In genomic region chr4:87144346-87144745, GRCh38 we compare ENCODE assay signal across 27 cellular contexts.
A peak's percentile ranks its signal among the peaks of the same experiment; 100 is the strongest.
DNase-seq lines count a peak whose midpoint lies in the region; ATAC-seq, FAIRE-seq and TF ChIP-seq lines count a peak whose summit lies in the region.
"Had no signal": no experiment of that assay in that cellular context is flagged by ENCODE, and none has a peak within 500 bp of the region (broad histone marks: within the 10 kb centered on the region; RNA-seq: fewer than 3 reads in every experiment).

No MANE protein-coding gene starts in this region.

- peak; percentile 79 for DNase-seq in NCI-H2227 treated with DMSO at 0.1 percent for 48 hours (lab: John Stamatoyannopoulos, UW)
- DNase-seq in K562 (ENCODE audit: extremely low read depth in 1 of 4, low spot score in 3 of 4), result no peak
- no peak for DNase-seq in HFFc6
- DNase-seq in endodermal cell, result no peak
- DNase-seq in left lung, result no peak
- no peak for DNase-seq in NCI-H1694 treated with DMSO at 0.1 percent for 48 hours (lab: John Stamatoyannopoulos, UW)
- DNase-seq: activated CD4-positive, alpha-beta T cell treated with anti-CD3 and anti-CD28 coated beads, Interleukin-2, amount 50 U/mL, for 1 hour; activated CD8-positive, alpha-beta memory T cell treated with anti-CD3 and anti-CD28 coated beads, Interleukin-2, amount 50 U/mL, for 4 hours; effector CD4-positive, alpha-beta T cell; foreskin keratinocyte; hippocampal formation; NCI-H1436 treated with DMSO at 0.1 percent for 48 hours; NCI-H748 treated with DMSO at 0.1 percent for 48 hours; PC-9; psoas muscle; SHP77; stimulated activated naive B cell treated with anti-CD40 and anti-IgM and Interleukin-4, amounts not matched to agents 10 μg/mL and 1 μg/mL and 100 μg/mL, for 72 hours; uterus had no signal

- no TSS peak for BruUV-seq in K562 (replicated peaks; lab: Mats Ljungman, UMichigan)

- H3K27me3 ChIP-seq in BLaER1, result no peaks in the 10 kb centered on the region
- no peaks in the 10 kb centered on the region for H3K27me3 ChIP-seq in K562 (ENCODE audit: control insufficient read depth in 2 of 2, insufficient read depth in 2 of 2, low read length in 2 of 2)
- H3K27me3 ChIP-seq in endodermal cell (ENCODE audit: control insufficient read depth, insufficient read depth, low read length, poor library complexity, severe bottlenecking), result no peaks in the 10 kb centered on the region
- no peaks in the 10 kb centered on the region for H3K27me3 ChIP-seq in left lung
- H3K27me3 ChIP-seq: foreskin keratinocyte, uterus had no signal

- H3K4me2 ChIP-seq in BLaER1, result peak overlapping the region; percentile 8
- no peak overlapping the region for H3K4me2 ChIP-seq in K562 (ENCODE audit: insufficient read depth, low read length)
- H3K4me2 ChIP-seq: PC-9 had no signal

- TF ChIP-seq EP300 in K562 (IDR thresholded peaks at IDR 0.05; ENCODE audit: low read length), result no peak

- H3K36me3 Mint-ChIP-seq in HFFc6 (ENCODE audit: low read depth) (peaks cover 6% of the 10 kb centered on the region; the same call in 1 of the 2 replicates), endodermal cell (ENCODE audit: low read depth) (peaks cover 61% of the 10 kb centered on the region)

- TF ChIP-seq RAD21 in K562 (CRISPR knock-in tag; conservative IDR thresholded peaks at IDR 0.05 in 1 of 2, IDR thresholded peaks at IDR 0.05 in 1 of 2), result no peak

- no peak for TF ChIP-seq CTCF in K562 (IDR thresholded peaks at IDR 0.05 in 2 of 3, conservative IDR thresholded peaks at IDR 0.05 in 1 of 3; ENCODE audit: insufficient read depth in 2 of 3, low read depth in 1 of 3, low read length in 3 of 3)
- TF ChIP-seq CTCF in HFFc6 (IDR thresholded peaks at IDR 0.05), result no peak
- TF ChIP-seq CTCF in endodermal cell (conservative IDR thresholded peaks at IDR 0.05), result no peak
- no peak for TF ChIP-seq CTCF in left lung (IDR thresholded peaks at IDR 0.05)

- H3K9me3 ChIP-seq in BLaER1 (no peaks in the 10 kb centered on the region), K562 (replicated peaks; ENCODE audit: control insufficient read depth, insufficient read depth, low read depth, low read length) (no peaks in the 10 kb centered on the region), endodermal cell (ENCODE audit: control insufficient read depth, low read length) (no peaks in the 10 kb centered on the region), left lung (no peaks in the 10 kb centered on the region)
- H3K9me3 ChIP-seq: psoas muscle, uterus had no signal

- H3K9me3 Mint-ChIP-seq in HFFc6, result no peaks in the 10 kb centered on the region
- H3K9me3 Mint-ChIP-seq in endodermal cell, result no peaks in the 10 kb centered on the region
- H3K9me3 Mint-ChIP-seq: activated T-helper 17 cell treated with anti-CD3 and anti-CD28 coated beads, Interleukin-2, amount 50 U/mL, for 72 hours; brain; stimulated activated naive B cell treated with anti-CD40 and anti-IgM and Interleukin-4, amounts not matched to agents 10 μg/mL and 1 μg/mL and 100 μg/mL, for 72 hours had no signal

- H3K4me3 Mint-ChIP-seq in HFFc6, result no peak overlapping the region
- H3K4me3 Mint-ChIP-seq in endodermal cell, result no peak overlapping the region
- H3K4me3 Mint-ChIP-seq: activated T-helper 17 cell treated with anti-CD3 and anti-CD28 coated beads, Interleukin-2, amount 50 U/mL, for 72 hours; brain; stimulated activated naive B cell treated with anti-CD40 and anti-IgM and Interleukin-4, amounts not matched to agents 10 μg/mL and 1 μg/mL and 100 μg/mL, for 72 hours had no signal

- FAIRE-seq in K562 (lab: Jason Lieb, UNC), result no peak
- FAIRE-seq: islet of Langerhans, TTC549 had no signal

- in situ Hi-C loops in K562 (cut with MboI), result no loop called here

- H3K79me2 ChIP-seq in K562 (ENCODE audit: control insufficient read depth, insufficient read depth, low read length), result no peaks in the 10 kb centered on the region

- POLR2A ChIA-PET in K562 (lab: Yijun Ruan, JAX), result no interaction called here

- H2AFZ ChIP-seq in K562 (ENCODE audit: low read depth, low read length), result no peak overlapping the region
- H2AFZ ChIP-seq: PC-9 had no signal

- H3K9ac ChIP-seq in BLaER1 (no peak overlapping the region), K562 (ENCODE audit: insufficient read depth in 1 of 2, low read depth in 2 of 2, low read length in 2 of 2) (no peak overlapping the region), endodermal cell (ENCODE audit: extremely low read depth, low read length, poor library complexity, severe bottlenecking) (no peak overlapping the region)

- H3K36me3 ChIP-seq in BLaER1 (peaks cover 54% of the 10 kb centered on the region), K562 (ENCODE audit: control insufficient read depth, insufficient read depth, low read length) (peaks cover 37% of the 10 kb centered on the region), endodermal cell (ENCODE audit: control insufficient read depth, insufficient read depth, low read length) (peaks cover 56% of the 10 kb centered on the region), left lung (peaks cover 0 to 33% of the 10 kb centered on the region in 2 donors)
- H3K36me3 ChIP-seq: uterus had no signal

- H3K4me1 Mint-ChIP-seq in HFFc6 (ENCODE audit: low read depth) (no peaks in the 10 kb centered on the region), endodermal cell (no peaks in the 10 kb centered on the region)
- H3K4me1 Mint-ChIP-seq: brain had no signal

- CTCF ChIA-PET in K562 (lab: Yijun Ruan, JAX; ENCODE audit: low intra/inter-chr PET ratio), result no interaction called here

- ATAC-seq in HG02588 (IDR thresholded peaks at IDR 0.05; ENCODE audit: unreplicated experiment) (peak; percentile 49), K562 (peak; percentile 37; the same call in 1 of the 3 replicates), left lung (no peak)
- ATAC-seq: activated T-helper 17 cell treated with anti-CD3 and anti-CD28 coated beads, Interleukin-2, amount 50 U/mL, for 72 hours; foreskin keratinocyte; HCT116; psoas muscle; stimulated activated naive B cell treated with anti-CD40 and anti-IgM and Interleukin-4, amounts not matched to agents 10 μg/mL and 1 μg/mL and 100 μg/mL, for 72 hours had no signal

- H3K27ac ChIP-seq in BLaER1, result no peak overlapping the region
- no peak overlapping the region for H3K27ac ChIP-seq in K562 (ENCODE audit: extremely low read depth, low read depth, low read length)
- H3K27ac ChIP-seq in endodermal cell (ENCODE audit: low read depth, low read length), result no peak overlapping the region
- H3K27ac ChIP-seq in left lung, result no peak overlapping the region
- H3K27ac ChIP-seq: foreskin keratinocyte, PC-9, psoas muscle, skin epidermis, uterus had no signal

- H3K27ac Mint-ChIP-seq in HFFc6 (no peak overlapping the region), endodermal cell (no peak overlapping the region)
- H3K27ac Mint-ChIP-seq: activated T-helper 17 cell treated with anti-CD3 and anti-CD28 coated beads, Interleukin-2, amount 50 U/mL, for 72 hours; stimulated activated naive B cell treated with anti-CD40 and anti-IgM and Interleukin-4, amounts not matched to agents 10 μg/mL and 1 μg/mL and 100 μg/mL, for 72 hours had no signal

- WGBS in K562 (ENCODE audit: insufficient coverage, low coverage, missing lambda C conversion rate), result 13% methylated on average over 2 of the region's 2 CpGs
- WGBS in endodermal cell (ENCODE audit: insufficient coverage in 1 of 2, insufficient read length in 1 of 2), 2 experiments, result 92 to 93% methylated on average over 2 of the region's 2 CpGs

- TF ChIP-seq POLR2A in K562 (conservative IDR thresholded peaks at IDR 0.05), result no peak

- H4K20me1 ChIP-seq in BLaER1 (peaks cover 10% of the 10 kb centered on the region; the same call in 1 of the 2 replicates), K562 (replicated peaks; ENCODE audit: control insufficient read depth, insufficient read depth, low read length) (no peaks in the 10 kb centered on the region)

- H3K27me3 Mint-ChIP-seq in HFFc6 (ENCODE audit: insufficient read depth), result no peaks in the 10 kb centered on the region
- no peaks in the 10 kb centered on the region for H3K27me3 Mint-ChIP-seq in endodermal cell (ENCODE audit: insufficient read depth)
- H3K27me3 Mint-ChIP-seq: activated T-helper 17 cell treated with anti-CD3 and anti-CD28 coated beads, Interleukin-2, amount 50 U/mL, for 72 hours; brain; stimulated activated naive B cell treated with anti-CD40 and anti-IgM and Interleukin-4, amounts not matched to agents 10 μg/mL and 1 μg/mL and 100 μg/mL, for 72 hours had no signal

- intact Hi-C loops in K562 (cut with micrococcal nuclease) (no loop called here), left lung (cut with DNase I) (no loop called here)

- H3K4me1 ChIP-seq in BLaER1 (peaks cover 14% of the 10 kb centered on the region), K562 (replicated peaks in 1 of 2; ENCODE audit: control insufficient read depth in 2 of 2, insufficient read depth in 2 of 2, low read length in 2 of 2) (no peaks in the 10 kb centered on the region), endodermal cell (ENCODE audit: control insufficient read depth, insufficient read depth, low read length) (no peaks in the 10 kb centered on the region), left lung (no peaks in the 10 kb centered on the region)
- H3K4me1 ChIP-seq: foreskin keratinocyte, uterus had no signal

- H3K4me3 ChIP-seq in BLaER1, result no peak overlapping the region
- no peak overlapping the region for H3K4me3 ChIP-seq in K562
- H3K4me3 ChIP-seq in endodermal cell (ENCODE audit: low read length), result no peak overlapping the region
- no peak overlapping the region for H3K4me3 ChIP-seq in left lung
- H3K4me3 ChIP-seq: lung, PC-9, psoas muscle, skin epidermis, uterus had no signal

- H3K9me1 ChIP-seq in K562 (ENCODE audit: control insufficient read depth, insufficient read depth, low read length), result no peaks in the 10 kb centered on the region

TF ChIP-seq in K562, 482 proteins besides CTCF, POLR2A, EP300 and RAD21 (continues in another document):
- TF ChIP-seq ZBED1 (IDR thresholded peaks at IDR 0.05), result no peak
- TF ChIP-seq PRMT5 (CRISPR knock-in tag; IDR thresholded peaks at IDR 0.05), result no peak
- no peak for TF ChIP-seq TAF1 (IDR thresholded peaks at IDR 0.05; ENCODE audit: control insufficient read depth, extremely low read depth, insufficient read depth, low read length, severe bottlenecking)
- TF ChIP-seq NRF1 (conservative IDR thresholded peaks at IDR 0.05 in 1 of 2, IDR thresholded peaks at IDR 0.05 in 1 of 2), result no peak
- TF ChIP-seq CTCFL (IDR thresholded peaks at IDR 0.05; ENCODE audit: borderline replicate concordance, insufficient read depth, low read depth, low read length, poor library complexity, severe bottlenecking), result no peak
